Comparison of ENCODE assay signal across 8 cellular contexts in the genomic region with DNA sequence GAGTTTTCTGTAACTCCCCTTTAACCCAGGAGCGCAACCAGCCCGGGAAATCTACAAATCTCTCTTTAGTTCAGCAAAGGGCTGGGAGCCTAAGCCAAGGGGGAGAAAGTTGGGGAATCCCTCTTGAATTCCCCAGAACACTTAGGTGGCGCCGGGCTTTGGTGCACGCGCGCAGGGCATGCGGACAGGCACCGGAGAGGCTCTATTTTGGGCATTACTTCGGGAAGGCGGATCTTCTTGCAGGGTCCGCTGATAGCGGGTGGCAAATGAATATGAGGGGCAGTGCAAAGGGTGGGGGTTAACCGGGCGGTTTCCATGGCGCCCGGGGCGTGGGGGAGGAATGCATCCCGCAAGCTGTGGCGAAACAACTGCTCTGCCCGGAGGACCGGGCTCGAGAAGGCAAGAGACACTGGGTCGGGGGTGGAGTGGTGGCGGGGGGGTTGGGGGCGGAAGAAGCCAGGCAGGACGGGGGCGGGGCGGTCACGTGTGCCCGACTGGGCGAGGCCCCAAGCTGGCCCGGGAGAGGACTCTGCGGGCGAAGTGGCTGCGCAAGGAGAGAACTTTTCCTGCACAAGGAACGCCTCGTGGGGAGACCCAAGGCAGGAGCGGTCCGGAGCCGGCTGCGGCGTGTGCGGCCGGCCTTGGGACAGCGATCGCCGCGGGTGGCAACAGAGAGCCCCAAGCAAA. TPM values are rescaled to one million over a fixed set of nuclear protein-coding genes. Genes with fewer than 3 reads are reported as not detected.
DNase-seq lines count a peak whose midpoint lies in the region; ATAC-seq lines count a peak whose summit lies in the region.

A gene with protein sequence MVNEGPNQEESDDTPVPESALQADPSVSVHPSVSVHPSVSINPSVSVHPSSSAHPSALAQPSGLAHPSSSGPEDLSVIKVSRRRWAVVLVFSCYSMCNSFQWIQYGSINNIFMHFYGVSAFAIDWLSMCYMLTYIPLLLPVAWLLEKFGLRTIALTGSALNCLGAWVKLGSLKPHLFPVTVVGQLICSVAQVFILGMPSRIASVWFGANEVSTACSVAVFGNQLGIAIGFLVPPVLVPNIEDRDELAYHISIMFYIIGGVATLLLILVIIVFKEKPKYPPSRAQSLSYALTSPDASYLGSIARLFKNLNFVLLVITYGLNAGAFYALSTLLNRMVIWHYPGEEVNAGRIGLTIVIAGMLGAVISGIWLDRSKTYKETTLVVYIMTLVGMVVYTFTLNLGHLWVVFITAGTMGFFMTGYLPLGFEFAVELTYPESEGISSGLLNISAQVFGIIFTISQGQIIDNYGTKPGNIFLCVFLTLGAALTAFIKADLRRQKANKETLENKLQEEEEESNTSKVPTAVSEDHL (plus strand): TSS at position 522 of the 687 bp plus-strand sequence. CDS start 353 bp downstream, outside the sequence.

- ATAC-seq in HG02571 (IDR thresholded peaks at IDR 0.05; ENCODE audit: unreplicated experiment): peak; percentile 26
- no peak for ATAC-seq in HG03469 (IDR thresholded peaks at IDR 0.05; ENCODE audit: unreplicated experiment)

- DNase-seq in GM03348 (ENCODE audit: low spot score): peak; percentile 91
- peak; percentile 51 for DNase-seq in NCI-H226
- peak; percentile 61 for DNase-seq in activated CD8-positive, alpha-beta memory T cell treated with anti-CD3 and anti-CD28 coated beads, Interleukin-2, amount 50 U/mL, for 4 hours
- DNase-seq in epidermal melanocyte (ENCODE audit: insufficient read length, low spot score): peak; percentile 51
- peak; percentile 92 for DNase-seq in mesenteric fat pad (ENCODE audit: low spot score)
- peak; percentile 24 to 26 for DNase-seq in stimulated activated CD8-positive, alpha-beta memory T cell treated with anti-CD3 and anti-CD28 coated beads, Interleukin-4, amount 100 ng/mL, for 1 hour (ENCODE audit: low read depth in 2 of 2, low spot score in 1 of 2)

RNA-seq across cellular contexts. Expression of the gene that starts here (rescaled TPM):
- total RNA-seq in mesenteric fat pad: 9.5 TPM

Comparison
In these comparisons a context has a peak if more than half of its experiments do, and no peak if none do; other contexts are left out.
1. DNase-seq: peak in every context shown above with its lines; median percentile 92 in mesenteric fat pad; 91 in GM03348; 61 in activated CD8-positive, alpha-beta memory T cell treated with anti-CD3 and anti-CD28 coated beads, Interleukin-2, amount 50 U/mL, for 4 hours; 51 in NCI-H226; 51 in epidermal melanocyte; 25 in stimulated activated CD8-positive, alpha-beta memory T cell treated with anti-CD3 and anti-CD28 coated beads, Interleukin-4, amount 100 ng/mL, for 1 hour.